ENCODE assay signal across 13 cellular contexts in genomic region chr5:107806705-107807104, GRCh38.
A peak's percentile ranks its signal among the peaks of the same experiment; 100 is the strongest.
DNase-seq lines count a peak whose midpoint lies in the region; ATAC-seq, FAIRE-seq and TF ChIP-seq lines count a peak whose summit lies in the region.
"Had no signal": no experiment of that assay in that cellular context is flagged by ENCODE, and none has a peak within 500 bp of the region (broad histone marks: within the 10 kb centered on the region; RNA-seq: fewer than 3 reads in every experiment).

No MANE protein-coding gene starts in this region.

- H3K27me3 ChIP-seq in keratinocyte (ENCODE audit: control insufficient read depth, extremely low read depth, insufficient read depth, low read length): no peaks in the 10 kb centered on the region
- H3K27me3 ChIP-seq: tibial nerve had no signal

- no peak for FAIRE-seq in keratinocyte (lab: Jason Lieb, UNC)
- FAIRE-seq: TTC549 had no signal

- H3K27ac ChIP-seq in keratinocyte (ENCODE audit: control insufficient read depth, insufficient read depth, low read length): no peak overlapping the region
- H3K27ac ChIP-seq: skin epidermis, tibial nerve had no signal

- TF ChIP-seq CTCF in keratinocyte (optimal IDR thresholded peaks at IDR 0.05 in 1 of 3, IDR thresholded peaks at IDR 0.05 in 1 of 3, conservative IDR thresholded peaks at IDR 0.05 in 1 of 3; ENCODE audit: extremely low read depth in 1 of 3, insufficient read depth in 2 of 3, low read length in 3 of 3): no peak

- H3K4me1 ChIP-seq in keratinocyte (ENCODE audit: control insufficient read depth, extremely low read depth, insufficient read depth, low read length): no peaks in the 10 kb centered on the region
- H3K4me1 ChIP-seq: tibial nerve had no signal

- no peaks in the 10 kb centered on the region for H4K20me1 ChIP-seq in keratinocyte (ENCODE audit: control insufficient read depth, extremely low read depth, insufficient read depth, low read length)

- no peak overlapping the region for H3K4me2 ChIP-seq in keratinocyte (ENCODE audit: control insufficient read depth, extremely low read depth, insufficient read depth, low read depth, low read length)

- ATAC-seq in HG03097 (IDR thresholded peaks at IDR 0.05; ENCODE audit: low FRiP score, unreplicated experiment): no peak
- ATAC-seq: natural killer cell had no signal

- H3K79me2 ChIP-seq in keratinocyte (ENCODE audit: control insufficient read depth, insufficient read depth, low read length): no peaks in the 10 kb centered on the region

- H3K9me3 ChIP-seq in keratinocyte (ENCODE audit: control insufficient read depth, low read depth, low read length): no peaks in the 10 kb centered on the region
- H3K9me3 ChIP-seq: tibial nerve had no signal

- H3K36me3 ChIP-seq in keratinocyte (ENCODE audit: control insufficient read depth in 2 of 2, extremely low read depth in 1 of 2, insufficient read depth in 2 of 2, low read length in 2 of 2): no peaks in the 10 kb centered on the region
- H3K36me3 ChIP-seq: tibial nerve had no signal

- H2AFZ ChIP-seq in keratinocyte (ENCODE audit: control insufficient read depth, low read length): no peak overlapping the region

- DNase-seq in AG08396 (ENCODE audit: low spot score): peak; percentile 24
- peak; percentile 11 for DNase-seq in HT-29 (ENCODE audit: low spot score)
- peak; percentile 30 for DNase-seq in SK-N-DZ (ENCODE audit: low spot score)
- DNase-seq in keratinocyte (ENCODE audit: low read depth, low spot score): peak; percentile 21
- no peak for DNase-seq in activated T-cell treated with anti-CD3 and anti-CD28 coated beads, Interleukin-2, amount 50 U/mL, for 48 hours
- DNase-seq in foreskin melanocyte: no peak
- no peak for DNase-seq in DMS153 treated with DMSO at 0.1 percent for 48 hours (lab: John Stamatoyannopoulos, UW; ENCODE audit: unreplicated experiment)
- DNase-seq: natural killer cell, NCI-H1092 had no signal

- H3K4me3 ChIP-seq in keratinocyte (ENCODE audit: control insufficient read depth in 2 of 3, extremely low read depth in 1 of 3, insufficient read depth in 2 of 3, low read depth in 1 of 3, low read length in 3 of 3): no peak overlapping the region
- H3K4me3 ChIP-seq: skin epidermis, tibial nerve had no signal

- no peak overlapping the region for H3K9ac ChIP-seq in keratinocyte (ENCODE audit: control insufficient read depth, extremely low read depth, insufficient read depth, low read length)

- no peaks in the 10 kb centered on the region for H3K9me1 ChIP-seq in keratinocyte (ENCODE audit: control insufficient read depth, extremely low read depth, insufficient read depth, low read length)

- dilution Hi-C loops in keratinocyte (cut with MboI; ENCODE audit: extremely low pct_ligation_motif_present, low sequenced_read_pairs): no loop called here

Comparison
In these comparisons a context has a peak if more than half of its experiments do, and no peak if none do; other contexts are left out.
1. DNase-seq: peak in AG08396 (single experiment), HT-29 (single experiment), SK-N-DZ (single experiment) and keratinocyte (single experiment); none in activated T-cell treated with anti-CD3 and anti-CD28 coated beads, Interleukin-2, amount 50 U/mL, for 48 hours (0 of 2), foreskin melanocyte (single experiment) and DMS153 treated with DMSO at 0.1 percent for 48 hours (single experiment).